ENCODE assay signal across 8 cellular contexts in the genomic region with DNA sequence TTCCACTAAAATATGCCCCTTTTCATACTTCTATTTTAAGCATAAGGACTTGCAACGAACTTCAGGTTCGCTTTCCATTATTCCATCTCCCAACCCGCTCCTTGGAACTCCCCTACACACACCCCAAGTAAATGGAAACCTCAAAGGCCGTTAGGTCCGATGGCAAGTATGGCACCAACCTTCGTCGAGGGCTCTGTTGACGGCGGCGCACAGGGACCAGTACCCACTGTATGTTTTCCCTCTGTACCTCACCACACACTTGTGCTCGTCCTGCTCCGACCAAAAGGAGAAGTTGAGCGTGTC. TPM values are rescaled to one million over a fixed set of nuclear protein-coding genes. Genes with fewer than 3 reads are reported as not detected.
A peak's percentile ranks its signal among the peaks of the same experiment; 100 is the strongest.
DNase-seq lines count a peak whose midpoint lies in the region; ATAC-seq and TF ChIP-seq lines count a peak whose summit lies in the region.

No MANE protein-coding gene starts in this region.

- H4K20me1 ChIP-seq in SU-DHL-6 (ENCODE audit: low read depth, low read length) (no peaks in the 10 kb centered on the region), fibroblast of lung (ENCODE audit: control insufficient read depth, extremely low read depth, insufficient read depth, low read length) (no peaks in the 10 kb centered on the region)

- peak overlapping the region; percentile 62 for H3K4me2 ChIP-seq in SU-DHL-6 (ENCODE audit: low read depth, low read length, poor library complexity, severe bottlenecking)
- H3K4me2 ChIP-seq in fibroblast of lung (ENCODE audit: extremely low read depth, insufficient read depth, low read length): peak overlapping the region; percentile 90

- no TSS peak for BruUV-seq in A673 (replicated peaks; lab: Mats Ljungman, UMichigan)

- peak overlapping the region; percentile 92 for H2AFZ ChIP-seq in SU-DHL-6 (ENCODE audit: low read depth, low read length, severe bottlenecking)
- H2AFZ ChIP-seq in fibroblast of lung (ENCODE audit: low read length): peak overlapping the region; percentile 97

- intact Hi-C loops in A673 (cut with micrococcal nuclease; ENCODE audit: unreplicated experiment): no loop called here
- intact Hi-C loops in prostate gland (cut with DNase I): loop anchor here (2.0 kb wide), 1 partner anchor 23 kb away; no protein-coding TSS in a partner anchor

- H3K27me3 ChIP-seq in A673 (replicated peaks; ENCODE audit: insufficient read depth, low read depth, low read length, poor library complexity) (no peaks in the 10 kb centered on the region), SU-DHL-6 (ENCODE audit: low read length) (no peaks in the 10 kb centered on the region), fibroblast of lung (ENCODE audit: control insufficient read depth, insufficient read depth, low read length) (no peaks in the 10 kb centered on the region), prostate gland (replicated peaks; ENCODE audit: insufficient read depth) (no peaks in the 10 kb centered on the region)

- H3K4me3 ChIP-seq in A673 (ENCODE audit: low read depth, low read length, poor library complexity, severe bottlenecking) (peak overlapping the region; percentile 44), SU-DHL-6 (ENCODE audit: insufficient read depth, low read length, poor library complexity, severe bottlenecking) (peak overlapping the region; percentile 50), fibroblast of lung (replicated peaks in 1 of 4; ENCODE audit: control extremely low read depth in 1 of 4, insufficient read depth in 1 of 4, low read depth in 3 of 4, low read length in 4 of 4) (peak overlapping the region; percentile 59 to 70 (median 63)), prostate gland (peak overlapping the region; percentile 54 to 62)

- no peaks in the 10 kb centered on the region for H3K9me2 ChIP-seq in SU-DHL-6 (replicated peaks; ENCODE audit: insufficient read depth, low read length)

- H3K79me2 ChIP-seq in SU-DHL-6 (ENCODE audit: insufficient read depth, low read length) (no peaks in the 10 kb centered on the region), fibroblast of lung (ENCODE audit: control insufficient read depth, insufficient read depth, low read length) (no peaks in the 10 kb centered on the region)

- CTCF ChIA-PET in A673 (lab: Charles Lee): no interaction called here

- no peaks in the 10 kb centered on the region for H3K4me1 ChIP-seq in A673 (ENCODE audit: insufficient read depth, low read length, poor library complexity, severe bottlenecking)
- H3K4me1 ChIP-seq in fibroblast of lung (ENCODE audit: control insufficient read depth, extremely low read depth, insufficient read depth, low read length): peaks cover 7% of the 10 kb centered on the region
- H3K4me1 ChIP-seq in prostate gland (replicated peaks): peaks cover 4% of the 10 kb centered on the region

- 20% methylated on average over 13 of the region's 13 CpGs for WGBS in prostate gland

- H3K36me3 ChIP-seq in A673 (ENCODE audit: insufficient read depth, low read length, poor library complexity, severe bottlenecking) (no peaks in the 10 kb centered on the region), SU-DHL-6 (ENCODE audit: low read length) (no peaks in the 10 kb centered on the region), fibroblast of lung (ENCODE audit: control insufficient read depth, insufficient read depth, low read length) (no peaks in the 10 kb centered on the region), prostate gland (no peaks in the 10 kb centered on the region)

- H3K9ac ChIP-seq in SU-DHL-6 (ENCODE audit: low read length) (peak overlapping the region; percentile 61), fibroblast of lung (ENCODE audit: insufficient read depth, low read length) (peak overlapping the region; percentile 77)

- ATAC-seq in GM21717 (IDR thresholded peaks at IDR 0.05; ENCODE audit: unreplicated experiment): peak; percentile 59

- H3F3A ChIP-seq in SU-DHL-6 (ENCODE audit: insufficient read depth): 0 out of 2 replicates have a peak, but pooled peaks cover under 1% of the 10 kb centered on the region

- H3K9me3 ChIP-seq in A673 (ENCODE audit: low read depth, low read length, poor library complexity, severe bottlenecking) (no peaks in the 10 kb centered on the region), SU-DHL-6 (ENCODE audit: insufficient read depth, low read length) (no peaks in the 10 kb centered on the region), fibroblast of lung (ENCODE audit: control insufficient read depth, insufficient read depth, low read depth, low read length) (no peaks in the 10 kb centered on the region), prostate gland (no peaks in the 10 kb centered on the region)

- TF ChIP-seq POLR2A in prostate gland (IDR thresholded peaks at IDR 0.05): no peak

- H3K27ac ChIP-seq in A673 (ENCODE audit: low read depth, low read length, poor library complexity, severe bottlenecking) (peak overlapping the region; percentile 7), SU-DHL-6 (ENCODE audit: low read depth, low read length) (no peak overlapping the region), fibroblast of lung (ENCODE audit: insufficient read depth, low read length) (peak overlapping the region; percentile 86), prostate gland (peak overlapping the region; percentile 73 to 84)

- TF ChIP-seq CTCF in A673 (conservative IDR thresholded peaks at IDR 0.05; ENCODE audit: low read depth, low read length) (no peak), SU-DHL-6 (IDR thresholded peaks at IDR 0.05; ENCODE audit: insufficient read depth, low read length, poor library complexity, severe bottlenecking) (no peak), fibroblast of lung (conservative IDR thresholded peaks at IDR 0.05 in 1 of 2, IDR thresholded peaks at IDR 0.05 in 1 of 2; ENCODE audit: low read depth in 1 of 2, low read length in 2 of 2) (no peak), prostate gland (IDR thresholded peaks at IDR 0.05) (no peak)

- POLR2A ChIA-PET in A673 (lab: Charles Lee; ENCODE audit: low non-redundant PET): no interaction called here

- DNase-seq in A673 (ENCODE audit: low spot score): no peak
- no peak for DNase-seq in fibroblast of lung (ENCODE audit: low read depth in 2 of 2)
- DNase-seq in prostate gland (ENCODE audit: low spot score): no peak
- DNase-seq in NCI-H1092 (lab: John Stamatoyannopoulos, UW): no peak
- DNase-seq in COLO668 (lab: John Stamatoyannopoulos, UW; ENCODE audit: unreplicated experiment): no peak
- DNase-seq in AG20443 (ENCODE audit: low spot score): no peak

RNA-seq across cellular contexts. Expression of a gene that starts 24.1 kb away (rescaled TPM):
- 799 and 872 TPM in 2 replicates for total RNA-seq in A673 (2021)
- 475 and 616 TPM in 2 replicates for total RNA-seq in fibroblast of lung
- polyA plus RNA-seq in fibroblast of lung: 558 and 618 TPM in 2 replicates
- polyA plus RNA-seq in fibroblast of lung (2012): 484 and 583 TPM in 2 replicates
- polyA minus RNA-seq in fibroblast of lung (ENCODE audit: low replicate concordance): 285 and 431 TPM in 2 replicates
- 100 to 1,000 TPM; 447 to 480 TPM for total RNA-seq in prostate gland

RNA-seq across cellular contexts. Expression of a gene that starts 24.7 kb away (rescaled TPM):
- total RNA-seq in A673 (2021) (32.2 and 36.4 TPM in 2 replicates), fibroblast of lung (3.6 and 5.0 TPM in 2 replicates), prostate gland (10 to 100 TPM in 1 of 2 donors, 1 to 10 TPM in 1; 8.7 to 18.1 TPM)
- polyA plus RNA-seq in fibroblast of lung: 2.3 and 3.1 TPM in 2 replicates
- polyA plus RNA-seq in fibroblast of lung (2012): 5.9 and 8.3 TPM in 2 replicates
- polyA minus RNA-seq in fibroblast of lung (ENCODE audit: low replicate concordance): 1.8 and 2.8 TPM in 2 replicates

RNA-seq across cellular contexts. Expression of a gene that starts 34.7 kb away (rescaled TPM):
- 8.5 and 9.2 TPM in 2 replicates for total RNA-seq in A673 (2021)
- 4.8 and 6.2 TPM in 2 replicates for total RNA-seq in fibroblast of lung
- polyA plus RNA-seq in fibroblast of lung: 0.98 and 1.00 TPM in 2 replicates
- polyA plus RNA-seq in fibroblast of lung (2012): 0.62 and 1.2 TPM in 2 replicates
- not detected in 2 replicates for polyA minus RNA-seq in fibroblast of lung (ENCODE audit: low replicate concordance)
- total RNA-seq in prostate gland: 10 to 100 TPM in 1 of 2 donors, 1 to 10 TPM in 1; 3.4 to 11.2 TPM
